ENCODE assay signal across 16 cellular contexts in the genomic region with DNA sequence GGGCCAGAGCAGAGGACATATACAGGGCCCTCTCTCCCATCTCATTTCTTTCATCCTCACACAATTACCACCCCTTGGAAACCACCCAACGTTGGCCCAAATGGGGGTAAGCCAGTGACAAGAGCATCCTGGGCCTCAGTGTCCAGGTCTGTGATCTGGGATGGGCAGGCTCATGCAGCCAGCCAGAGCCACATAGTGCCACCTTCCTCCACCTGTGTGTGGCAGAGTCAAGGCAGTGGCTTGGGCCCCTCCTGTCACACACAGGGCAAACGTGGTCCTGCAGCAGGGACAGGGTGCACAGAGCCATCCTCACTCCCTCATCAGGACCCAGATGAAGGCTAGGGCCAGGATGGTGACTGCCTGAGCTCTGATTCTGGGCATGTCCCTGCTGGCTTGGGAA. TPM values are rescaled to one million over a fixed set of nuclear protein-coding genes. Genes with fewer than 3 reads are reported as not detected.
DNase-seq lines count a peak whose midpoint lies in the region; ATAC-seq and TF ChIP-seq lines count a peak whose summit lies in the region.
"Had no signal": no experiment of that assay in that cellular context is flagged by ENCODE, and none has a peak within 500 bp of the region (broad histone marks: within the 10 kb centered on the region; RNA-seq: fewer than 3 reads in every experiment).

No MANE protein-coding gene starts in this region.

- H3K4me1 ChIP-seq in osteoblast (ENCODE audit: insufficient read depth, low read length): peaks cover 6% of the 10 kb centered on the region
- peaks cover 28 to 44% (median 39%) of the 10 kb centered on the region in 4 donors for H3K4me1 ChIP-seq in upper lobe of left lung

- TF ChIP-seq CTCF in chondrocyte (IDR thresholded peaks at IDR 0.05) (no peak), osteoblast (IDR thresholded peaks at IDR 0.05; ENCODE audit: extremely low read depth, low read depth, low read length) (no peak), upper lobe of left lung (IDR thresholded peaks at IDR 0.05) (no peak)

- 17 to 36% methylated on average over 1 of the region's 2 CpGs for WGBS in upper lobe of left lung, 2 donors

- H3K9me3 Mint-ChIP-seq in chondrocyte (ENCODE audit: low read depth): no peaks in the 10 kb centered on the region

- peaks cover 20% of the 10 kb centered on the region for H3K27me3 ChIP-seq in osteoblast (ENCODE audit: insufficient read depth, low read length)
- no peaks in the 10 kb centered on the region for H3K27me3 ChIP-seq in upper lobe of left lung
- H3K27me3 ChIP-seq: Peyer's patch had no signal

- H3K4me1 Mint-ChIP-seq in chondrocyte (ENCODE audit: low read depth): peaks cover 9% of the 10 kb centered on the region

- intact Hi-C loops in left cardiac atrium (cut with DNase I): no loop called here

- no peak overlapping the region for H3K4me3 Mint-ChIP-seq in chondrocyte (ENCODE audit: unreplicated experiment)

- CTCF ChIA-PET in HEK293T (lab: Yijun Ruan, JAX): interaction anchor here (1.0 to 2.3 kb wide), 2 partner anchors 30 to 163 kb away, joined by 3 to 7 read pairs; no protein-coding TSS in a partner anchor

- H3K4me2 ChIP-seq in osteoblast (ENCODE audit: insufficient read depth, low read length): no peak overlapping the region
- H3K4me2 ChIP-seq: KMS-11 had no signal

- TF ChIP-seq EP300 in upper lobe of left lung (IDR thresholded peaks at IDR 0.05): no peak

- POLR2A ChIA-PET in HEK293T (lab: Yijun Ruan, JAX): no interaction called here

- H3K27ac Mint-ChIP-seq in chondrocyte (ENCODE audit: unreplicated experiment): no peak overlapping the region

- no peaks in the 10 kb centered on the region for H3K36me3 Mint-ChIP-seq in chondrocyte (ENCODE audit: low read depth)

- peaks cover 19% of the 10 kb centered on the region for H3K27me3 Mint-ChIP-seq in chondrocyte (ENCODE audit: low read depth)

- H3K36me3 ChIP-seq in osteoblast (ENCODE audit: insufficient read depth, low read length) (no peaks in the 10 kb centered on the region), upper lobe of left lung (no peaks in the 10 kb centered on the region)
- H3K36me3 ChIP-seq: Peyer's patch had no signal

- H3K27ac ChIP-seq in osteoblast (ENCODE audit: low read depth, low read length): no peak overlapping the region
- H3K27ac ChIP-seq in upper lobe of left lung: peak overlapping the region; percentile 20 to 76 (median 66)
- H3K27ac ChIP-seq: KMS-11, Peyer's patch had no signal

- no peak overlapping the region for H3K4me3 ChIP-seq in osteoblast (ENCODE audit: insufficient read depth, low read length)
- no peak overlapping the region for H3K4me3 ChIP-seq in upper lobe of left lung
- H3K4me3 ChIP-seq: Peyer's patch had no signal

- no peak for TF ChIP-seq POLR2A in upper lobe of left lung (IDR thresholded peaks at IDR 0.05)

- H4K20me1 ChIP-seq in osteoblast (ENCODE audit: insufficient read depth, low read length): no peaks in the 10 kb centered on the region

- peak; percentile 66 for DNase-seq in chondrocyte (ENCODE audit: low spot score)
- DNase-seq in left cardiac atrium: peak; percentile 13
- DNase-seq in osteoblast (ENCODE audit: insufficient read length, low spot score, missing footprints): peak; percentile 71
- DNase-seq in upper lobe of left lung: no peak
- DNase-seq in HEK293T (ENCODE audit: extremely low spot score): no peak
- DNase-seq: GF-D8, NCI-H1105 treated with DMSO at 0.1 percent for 48 hours, NCI-H1930, NCI-H2171 treated with DMSO at 0.1 percent for 48 hours, NCI-H510A treated with DMSO at 0.1 percent for 48 hours, Peyer's patch had no signal

- ATAC-seq in left cardiac atrium (no peak), upper lobe of left lung (ENCODE audit: low FRiP score in 2 of 2) (no peak), HG02973 (IDR thresholded peaks at IDR 0.05; ENCODE audit: unreplicated experiment) (no peak), HG03039 (IDR thresholded peaks at IDR 0.05; ENCODE audit: unreplicated experiment) (no peak)

- no peaks in the 10 kb centered on the region for H3K79me2 ChIP-seq in osteoblast (ENCODE audit: insufficient read depth, low read length)

- H3K9me3 ChIP-seq in osteoblast (ENCODE audit: low read depth, low read length) (no peaks in the 10 kb centered on the region), upper lobe of left lung (no peaks in the 10 kb centered on the region)
- H3K9me3 ChIP-seq: Peyer's patch had no signal

- H2AFZ ChIP-seq in osteoblast (ENCODE audit: low read length): no peak overlapping the region

TF ChIP-seq in HEK293T, 16 proteins besides CTCF, POLR2A, EP300 and RAD21:
- no peak for TF ChIP-seq CTBP1 (IDR thresholded peaks at IDR 0.05; ENCODE audit: borderline replicate concordance)
- TF ChIP-seq SUZ12 (IDR thresholded peaks at IDR 0.05): no peak
- TF ChIP-seq L3MBTL2 (conservative IDR thresholded peaks at IDR 0.05): no peak
- no peak for TF ChIP-seq FOXK2 (IDR thresholded peaks at IDR 0.05)
- no peak for TF ChIP-seq ELF4 (IDR thresholded peaks at IDR 0.05)
- TF ChIP-seq ARNT (IDR thresholded peaks at IDR 0.05): no peak
- no peak for TF ChIP-seq SP1 (IDR thresholded peaks at IDR 0.05)
- no peak for TF ChIP-seq BHLHE40 (IDR thresholded peaks at IDR 0.05; ENCODE audit: borderline replicate concordance)
- TF ChIP-seq, protein P1, sequence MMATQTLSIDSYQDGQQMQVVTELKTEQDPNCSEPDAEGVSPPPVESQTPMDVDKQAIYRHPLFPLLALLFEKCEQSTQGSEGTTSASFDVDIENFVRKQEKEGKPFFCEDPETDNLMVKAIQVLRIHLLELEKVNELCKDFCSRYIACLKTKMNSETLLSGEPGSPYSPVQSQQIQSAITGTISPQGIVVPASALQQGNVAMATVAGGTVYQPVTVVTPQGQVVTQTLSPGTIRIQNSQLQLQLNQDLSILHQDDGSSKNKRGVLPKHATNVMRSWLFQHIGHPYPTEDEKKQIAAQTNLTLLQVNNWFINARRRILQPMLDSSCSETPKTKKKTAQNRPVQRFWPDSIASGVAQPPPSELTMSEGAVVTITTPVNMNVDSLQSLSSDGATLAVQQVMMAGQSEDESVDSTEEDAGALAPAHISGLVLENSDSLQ (IDR thresholded peaks at IDR 0.05): no peak
- TF ChIP-seq FOXM1 (IDR thresholded peaks at IDR 0.05; ENCODE audit: borderline replicate concordance): no peak
- TF ChIP-seq FOXA1 (IDR thresholded peaks at IDR 0.05): no peak
TF ChIP-seq in HEK293T: peak in this region for 0.

RNA-seq across cellular contexts. Expression of a gene that starts 2.3 kb away (rescaled TPM):
- total RNA-seq in chondrocyte: 0.22 to 0.82 TPM in 2 of 3 replicates, not detected in the other
- 100 to 1,000 TPM; 157 to 557 TPM for total RNA-seq in left cardiac atrium
- not detected in 2 replicates for total RNA-seq in osteoblast
- total RNA-seq in upper lobe of left lung: 1 to 10 TPM; 1.2 to 6.3 (median 2.6) TPM
- total RNA-seq: H4, HepG2 had no signal

RNA-seq across cellular contexts. Expression of a gene that starts 12.0 kb away (rescaled TPM):
- total RNA-seq in chondrocyte (2.4 to 6.3 TPM (median 3.1 TPM) in 3 replicates), left cardiac atrium (10 to 100 TPM in 1 of 2 donors, 1 to 10 TPM in 1; 5.4 to 10.0 TPM), osteoblast (0.29 and 0.36 TPM in 2 replicates), upper lobe of left lung (10 to 100 TPM in 4 of 6 donors, 1 to 10 TPM in 2; 2.6 to 48.2 (median 16.2) TPM)
- total RNA-seq: HepG2 had no signal

Comparison
In these comparisons a context has a peak if more than half of its experiments do, and no peak if none do; other contexts are left out.
1. DNase-seq: peak in chondrocyte (single experiment), left cardiac atrium (single experiment) and osteoblast (single experiment); none in upper lobe of left lung (0 of 2) and HEK293T (single experiment).
2. RNA of a gene that starts 2.3 kb away (total RNA-seq): 157 to 557 TPM in left cardiac atrium; 1.2 to 6.3 TPM in upper lobe of left lung, 0.22 to 0.82 TPM in chondrocyte and not detected in osteoblast; every median in the first group is over 10 times any median in the second.